ENCODE assay signal across 1 cellular context in genomic region chr1:201895913-201896807, GRCh38.
TF ChIP-seq lines count a peak whose summit lies in the region.

No MANE protein-coding gene starts in this region.

TF ChIP-seq in HepG2, 621 proteins besides CTCF, POLR2A, EP300 and RAD21 (continued from another document and continues in another):
- no peak for TF ChIP-seq ATF5 (CRISPR knock-in tag; IDR thresholded peaks at IDR 0.05; ENCODE audit: low read depth)
- TF ChIP-seq ZNF576 (CRISPR knock-in tag; IDR thresholded peaks at IDR 0.05): no peak
- TF ChIP-seq POLR2AphosphoS5 (IDR thresholded peaks at IDR 0.05; ENCODE audit: low read depth, low read length): no peak
- peak; percentile 31 for TF ChIP-seq TBL1XR1 (IDR thresholded peaks at IDR 0.05; ENCODE audit: borderline replicate concordance, low read length, partially characterized antibody)
- TF ChIP-seq ZFP62 (CRISPR knock-in tag; IDR thresholded peaks at IDR 0.05): no peak
- 0 out of 2 replicates have a peak, but pooled peaks have one; percentile 42 for TF ChIP-seq RNF2 (conservative IDR thresholded peaks at IDR 0.05; ENCODE audit: low read depth)
- no peak for TF ChIP-seq DNMT3B (CRISPR knock-in tag; conservative IDR thresholded peaks at IDR 0.05)
- TF ChIP-seq PAXIP1 (CRISPR knock-in tag; conservative IDR thresholded peaks at IDR 0.05): no peak
- no peak for TF ChIP-seq SNAPC4 (CRISPR knock-in tag; IDR thresholded peaks at IDR 0.05)
- TF ChIP-seq EZH2 (conservative IDR thresholded peaks at IDR 0.05; ENCODE audit: low read depth, low read length): no peak
- peak; percentile 63; the same call in 1 of the 2 replicates for TF ChIP-seq TFAP4 (IDR thresholded peaks at IDR 0.05; ENCODE audit: borderline replicate concordance, low read depth)
- TF ChIP-seq ZNF550 (CRISPR knock-in tag; IDR thresholded peaks at IDR 0.05; ENCODE audit: borderline replicate concordance): 0 out of 2 replicates have a peak, but pooled peaks have one; percentile 24
- peak; percentile 45 for TF ChIP-seq TEAD3 (CRISPR knock-in tag; optimal IDR thresholded peaks at IDR 0.05; ENCODE audit: borderline replicate concordance)
- no peak for TF ChIP-seq THRA (CRISPR knock-in tag; IDR thresholded peaks at IDR 0.05; ENCODE audit: borderline replicate concordance)
- no peak for TF ChIP-seq TERF1 (CRISPR knock-in tag; IDR thresholded peaks at IDR 0.05)
- TF ChIP-seq ADNP (CRISPR knock-in tag; IDR thresholded peaks at IDR 0.05): no peak
- TF ChIP-seq ZNF687 (CRISPR knock-in tag; IDR thresholded peaks at IDR 0.05): peak; percentile 48
- no peak for TF ChIP-seq ZZZ3 (CRISPR knock-in tag; IDR thresholded peaks at IDR 0.05; ENCODE audit: borderline replicate concordance)
- no peak for TF ChIP-seq ZFX (CRISPR knock-in tag; IDR thresholded peaks at IDR 0.05; ENCODE audit: low read depth)
- TF ChIP-seq MTA3 (CRISPR knock-in tag; IDR thresholded peaks at IDR 0.05): no peak
- TF ChIP-seq ZSCAN21 (CRISPR knock-in tag; IDR thresholded peaks at IDR 0.05; ENCODE audit: borderline replicate concordance): peak; percentile 35; the same call in 1 of the 2 replicates
- no peak for TF ChIP-seq PLRG1 (conservative IDR thresholded peaks at IDR 0.05)
- peak; percentile 34; the same call in 1 of the 2 replicates for TF ChIP-seq KDM1A (CRISPR knock-in tag; IDR thresholded peaks at IDR 0.05)
- TF ChIP-seq RCOR2 (CRISPR knock-in tag; IDR thresholded peaks at IDR 0.05): peak; percentile 31; the same call in 1 of the 2 replicates
- no peak for TF ChIP-seq ZNF329 (CRISPR knock-in tag; IDR thresholded peaks at IDR 0.05; ENCODE audit: low read depth)
- no peak for TF ChIP-seq ATF7-NPFF (CRISPR knock-in tag; IDR thresholded peaks at IDR 0.05; ENCODE audit: low read depth)
- no peak for TF ChIP-seq NFE2 (CRISPR knock-in tag; IDR thresholded peaks at IDR 0.05)
- TF ChIP-seq ZNF343 (CRISPR knock-in tag; IDR thresholded peaks at IDR 0.05): no peak
- TF ChIP-seq SP5 (CRISPR knock-in tag; IDR thresholded peaks at IDR 0.05; ENCODE audit: borderline replicate concordance, low read depth): no peak
- peak; percentile 33; the same call in 1 of the 2 replicates for TF ChIP-seq SAP130 (CRISPR knock-in tag; IDR thresholded peaks at IDR 0.05; ENCODE audit: low read depth)
- no peak for TF ChIP-seq MED13 (CRISPR knock-in tag; IDR thresholded peaks at IDR 0.05)
- no peak for TF ChIP-seq ZNF766 (CRISPR knock-in tag; IDR thresholded peaks at IDR 0.05; ENCODE audit: borderline replicate concordance)
- no peak for TF ChIP-seq ZNF570 (CRISPR knock-in tag; IDR thresholded peaks at IDR 0.05; ENCODE audit: borderline replicate concordance)
- no peak for TF ChIP-seq HIVEP1 (CRISPR knock-in tag; IDR thresholded peaks at IDR 0.05)
- TF ChIP-seq STAT6 (CRISPR knock-in tag; IDR thresholded peaks at IDR 0.05; ENCODE audit: borderline replicate concordance): no peak
- no peak; the same call in 1 of the 2 replicates for TF ChIP-seq FOXC1 (CRISPR knock-in tag; IDR thresholded peaks at IDR 0.05; ENCODE audit: borderline replicate concordance)
- no peak for TF ChIP-seq ELK4 (CRISPR knock-in tag; IDR thresholded peaks at IDR 0.05; ENCODE audit: borderline replicate concordance)
- no peak for TF ChIP-seq TOE1 (CRISPR knock-in tag; IDR thresholded peaks at IDR 0.05)
- TF ChIP-seq TMF1 (CRISPR knock-in tag; IDR thresholded peaks at IDR 0.05; ENCODE audit: low read depth): no peak
- TF ChIP-seq NRL (CRISPR knock-in tag; IDR thresholded peaks at IDR 0.05; ENCODE audit: borderline replicate concordance): no peak
